In genomic region chr6:34941421-34941820, GRCh38 we compare ENCODE assay signal across 3 cellular contexts.
A peak's percentile ranks its signal among the peaks of the same experiment; 100 is the strongest.
TF ChIP-seq lines count a peak whose summit lies in the region.

No MANE protein-coding gene starts in this region.

TF ChIP-seq in HepG2, 621 proteins besides CTCF, POLR2A, EP300 and RAD21:
- TF ChIP-seq MAFF (IDR thresholded peaks at IDR 0.05; ENCODE audit: low read depth, low read length) (peak; percentile 97), MAFK (conservative IDR thresholded peaks at IDR 0.05 in 1 of 2, IDR thresholded peaks at IDR 0.05 in 1 of 2; ENCODE audit: low read length in 2 of 2) (peak; percentile 95 to 98), ZBTB49 (CRISPR knock-in tag; IDR thresholded peaks at IDR 0.05; ENCODE audit: borderline replicate concordance) (no peak)

TF ChIP-seq in IMR-90, 13 proteins besides CTCF, POLR2A, EP300 and RAD21:
- TF ChIP-seq FOS (IDR thresholded peaks at IDR 0.05; ENCODE audit: low read depth, low read length) (no peak), ELK1 (IDR thresholded peaks at IDR 0.05; ENCODE audit: borderline replicate concordance, low read depth, low read length) (no peak), RCOR1 (IDR thresholded peaks at IDR 0.05; ENCODE audit: insufficient replicate concordance, low read length) (no peak), MXI1 (IDR thresholded peaks at IDR 0.05; ENCODE audit: borderline replicate concordance, low read depth, low read length) (no peak), MAFK (IDR thresholded peaks at IDR 0.05; ENCODE audit: low read depth, low read length) (peak; percentile 95), NFE2L2 (IDR thresholded peaks at IDR 0.05; ENCODE audit: low read depth, low read length) (no peak)

TF ChIP-seq in H1, 55 proteins besides CTCF, POLR2A, EP300 and RAD21:
- TF ChIP-seq SP2 (IDR thresholded peaks at IDR 0.05; ENCODE audit: low read length) = no peak
- TF ChIP-seq TCF12 (IDR thresholded peaks at IDR 0.05; ENCODE audit: low read depth, low read length) = no peak
- no peak for TF ChIP-seq GABPA (IDR thresholded peaks at IDR 0.05; ENCODE audit: borderline replicate concordance, insufficient read depth, low read length)
- peak; percentile 86; the same call in 1 of the 2 replicates for TF ChIP-seq MAFK (IDR thresholded peaks at IDR 0.05; ENCODE audit: low read depth, low read length)
- no peak for TF ChIP-seq SIX5 (IDR thresholded peaks at IDR 0.05; ENCODE audit: low read depth, low read length)
- TF ChIP-seq RNF2 (IDR thresholded peaks at IDR 0.05; ENCODE audit: borderline replicate concordance, low read depth, low read length, missing control alignments, poor library complexity, severe bottlenecking) = no peak
